24 cellular contexts compared by ENCODE assay signal in the genomic region with DNA sequence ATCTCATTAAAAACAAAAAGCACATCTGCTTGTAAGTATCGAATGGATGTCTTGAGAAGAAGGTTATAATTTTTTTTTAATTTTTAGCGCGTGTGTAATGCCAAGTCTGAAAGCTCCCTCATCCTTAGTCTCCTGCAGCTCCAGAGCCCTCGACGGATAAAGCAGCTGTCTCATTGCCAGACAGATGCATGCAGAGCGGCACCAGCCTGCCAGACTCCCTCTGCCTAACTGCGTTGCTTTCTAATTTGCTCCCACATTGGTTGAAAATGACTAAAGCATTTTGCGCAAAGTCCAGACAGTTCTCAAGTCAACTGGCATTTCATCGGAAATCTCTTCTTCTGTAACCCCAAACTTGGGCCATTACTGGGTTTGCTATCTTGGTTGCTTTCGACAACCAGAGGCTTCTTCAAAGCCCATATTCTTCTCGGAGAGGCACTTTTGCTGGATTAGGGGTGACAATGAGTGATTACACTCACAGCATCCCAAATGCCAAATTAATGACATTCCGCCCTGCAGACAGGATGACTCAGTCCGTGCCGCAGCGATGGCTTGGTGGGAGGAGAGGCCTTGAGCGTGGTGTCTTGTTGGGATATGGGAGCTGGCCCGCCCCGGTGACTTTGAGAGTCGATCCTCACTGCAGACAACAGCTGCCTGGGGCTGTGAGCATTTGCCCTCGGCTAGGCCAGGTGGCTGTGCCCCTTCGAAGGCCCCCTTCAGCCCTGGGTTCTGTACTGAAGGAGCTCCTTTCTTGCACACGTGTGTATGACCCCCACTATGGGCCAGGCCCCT. TPM values are rescaled to one million over a fixed set of nuclear protein-coding genes. Genes with fewer than 3 reads are reported as not detected.
DNase-seq lines count a peak whose midpoint lies in the region; ATAC-seq and TF ChIP-seq lines count a peak whose summit lies in the region.
"Had no signal": no experiment of that assay in that cellular context is flagged by ENCODE, and none has a peak within 500 bp of the region (broad histone marks: within the 10 kb centered on the region; RNA-seq: fewer than 3 reads in every experiment).

No MANE protein-coding gene starts in this region.

- ATAC-seq in GM21528 (IDR thresholded peaks at IDR 0.05; ENCODE audit: low FRiP score, unreplicated experiment): no peak
- ATAC-seq: activated T-cell treated with anti-CD3 and anti-CD28 coated beads, Interleukin-2, amount 50 U/mL, for 72 hours; gastroesophageal sphincter; GM23338; left colon; mucosa of descending colon; WTC11 had no signal

- H3K4ac ChIP-seq in neuronal stem cell (ENCODE audit: low read length): no peak overlapping the region

- no peak overlapping the region for H3K23ac ChIP-seq in neuronal stem cell (ENCODE audit: low read depth, low read length, poor library complexity)

- H3K9me3 ChIP-seq in neuronal stem cell (replicated peaks in 1 of 2; ENCODE audit: control insufficient read depth in 2 of 2, insufficient read depth in 1 of 2, low read depth in 1 of 2, low read length in 2 of 2): peaks cover 0 to 2% of the 10 kb centered on the region in 2 donors
- H3K9me3 ChIP-seq: gastroesophageal sphincter, mucosa of descending colon had no signal

- H3K36me3 ChIP-seq in neuronal stem cell (replicated peaks in 1 of 2; ENCODE audit: control insufficient read depth in 2 of 2, insufficient read depth in 2 of 2, low read length in 2 of 2): no peaks in the 10 kb centered on the region

- H4K91ac ChIP-seq in neuronal stem cell (ENCODE audit: low read depth, low read length, poor library complexity): no peak overlapping the region

- H3K4me3 ChIP-seq in dorsolateral prefrontal cortex (no peak overlapping the region), neuronal stem cell (ENCODE audit: low read length in 2 of 2) (no peak overlapping the region)
- H3K4me3 ChIP-seq: gastroesophageal sphincter, GM23338, mucosa of descending colon had no signal

- no peak overlapping the region for H2BK120ac ChIP-seq in neuronal stem cell (ENCODE audit: low read depth, low read length)

- no peaks in the 10 kb centered on the region for H3K27me3 ChIP-seq in dorsolateral prefrontal cortex
- no peaks in the 10 kb centered on the region for H3K27me3 ChIP-seq in neuronal stem cell (ENCODE audit: control insufficient read depth in 3 of 3, insufficient read depth in 3 of 3, low read depth in 1 of 3, low read length in 3 of 3)
- H3K27me3 ChIP-seq: gastroesophageal sphincter had no signal

- H2BK12ac ChIP-seq in neuronal stem cell (ENCODE audit: low read length): no peak overlapping the region

- peak overlapping the region; percentile 56 for H3K14ac ChIP-seq in neuronal stem cell (ENCODE audit: low read length)

- H2BK15ac ChIP-seq in neuronal stem cell (ENCODE audit: low read length): no peak overlapping the region

- H2AK5ac ChIP-seq in neuronal stem cell (ENCODE audit: low read depth, low read length): no peak overlapping the region

- WGBS in neuronal stem cell (ENCODE audit: extremely low coverage in 2 of 2, insufficient read length in 2 of 2, insufficient replicate concordance in 1 of 2), 2 donors: no CpG with 5 or more reads among the region's 22 CpGs

- no peak overlapping the region for H4K8ac ChIP-seq in neuronal stem cell (ENCODE audit: low read depth, low read length)

- peak; percentile 20 for DNase-seq in DMS79 treated with DMSO at 0.1 percent for 48 hours (lab: John Stamatoyannopoulos, UW)
- no peak for DNase-seq in DMS79 (lab: John Stamatoyannopoulos, UW)
- peak; percentile 84 for DNase-seq in NCI-H2171 treated with DMSO at 0.1 percent for 48 hours (lab: John Stamatoyannopoulos, UW)
- peak in 2 of 10 donors; percentile 63 to 70 for DNase-seq in dorsolateral prefrontal cortex
- no peak for DNase-seq in neuronal stem cell (ENCODE audit: low spot score)
- no peak for DNase-seq in ecto neural progenitor cell (ENCODE audit: low spot score)
- DNase-seq in HuH-7 (ENCODE audit: low spot score): no peak
- DNase-seq: activated CD4-positive, alpha-beta T cell treated with anti-CD3 and anti-CD28 coated beads, Interleukin-2, amount 50 U/mL, for 1 hour; activated naive CD4-positive, alpha-beta T cell; activated T-cell treated with anti-CD3 and anti-CD28 coated beads, Interleukin-2, amount 50 U/mL, for 72 hours; immature natural killer cell; left colon; mucosa of descending colon; NCI-H1048; NCI-H1694; NCI-H526; stimulated activated naive CD4-positive, alpha-beta T cell had no signal

- no peak for TF ChIP-seq CTCF in dorsolateral prefrontal cortex (IDR thresholded peaks at IDR 0.05 in 54 of 56, conservative IDR thresholded peaks at IDR 0.05 in 2 of 56; ENCODE audit: low read depth in 1 of 56, partially characterized antibody in 56 of 56)

- no peak overlapping the region for H3K9ac ChIP-seq in neuronal stem cell (ENCODE audit: low read depth, low read length, poor library complexity)

- no peak overlapping the region for H3K4me2 ChIP-seq in neuronal stem cell (ENCODE audit: insufficient read depth, low read length, poor library complexity, severe bottlenecking)
- H3K4me2 ChIP-seq: GM23338 had no signal

- H3K4me1 ChIP-seq in neuronal stem cell (ENCODE audit: control insufficient read depth in 2 of 2, insufficient read depth in 1 of 2, low read depth in 1 of 2, low read length in 2 of 2): no peaks in the 10 kb centered on the region
- H3K4me1 ChIP-seq: gastroesophageal sphincter had no signal

- no peak overlapping the region for H2BK5ac ChIP-seq in neuronal stem cell (ENCODE audit: low read length)

- intact Hi-C loops in dorsolateral prefrontal cortex (cut with DNase I): no loop called here

- H3K27ac ChIP-seq in dorsolateral prefrontal cortex: peak overlapping the region in 48 of 59 donors; percentile 2 to 85 (median 66)
- no peak overlapping the region for H3K27ac ChIP-seq in neuronal stem cell (replicated peaks; ENCODE audit: low read length)
- H3K27ac ChIP-seq: 22Rv1 had no signal

- H3K79me1 ChIP-seq in neuronal stem cell (ENCODE audit: low read depth, low read length): no peaks in the 10 kb centered on the region

- no peak overlapping the region for H2AFZ ChIP-seq in neuronal stem cell (ENCODE audit: low read length)
- H2AFZ ChIP-seq: GM23338 had no signal

- no peak overlapping the region for H3K18ac ChIP-seq in neuronal stem cell (ENCODE audit: low read length)

RNA-seq across cellular contexts. Expression of gene OLFM1, which starts 29.6 kb away (rescaled TPM):
- total RNA-seq in dorsolateral prefrontal cortex: 1,000 to 10,000 TPM in 2 of 120 experiments, 100 to 1,000 TPM in 118; 171 to 1,128 (median 638) TPM
- polyA plus RNA-seq in neuronal stem cell (2013, experiment 1 of 2): 5.8 TPM
- polyA plus RNA-seq in neuronal stem cell (2013, experiment 2 of 2): 5.8 TPM
- total RNA-seq: HT-29; natural killer cell treated with Interleukin-12 subunit alpha and Interleukin-12 subunit beta and Interleukin-15 and Interleukin-18, amount 100 ng/mL, for 72 hours had no signal
- polyA plus RNA-seq: immature natural killer cell had no signal

Comparison
In these comparisons a context has a peak if more than half of its experiments do, and no peak if none do; other contexts are left out.
1. DNase-seq: peak in DMS79 treated with DMSO at 0.1 percent for 48 hours (single experiment) and NCI-H2171 treated with DMSO at 0.1 percent for 48 hours (single experiment); none in DMS79 (single experiment), neuronal stem cell (single experiment), ecto neural progenitor cell (single experiment) and HuH-7 (single experiment).